10 cellular contexts compared by ENCODE assay signal in genomic region chr1:37998913-37999433, GRCh38. TPM values are rescaled to one million over a fixed set of nuclear protein-coding genes. Genes with fewer than 3 reads are reported as not detected.
A peak's percentile ranks its signal among the peaks of the same experiment; 100 is the strongest.
DNase-seq lines count a peak whose midpoint lies in the region; ATAC-seq and TF ChIP-seq lines count a peak whose summit lies in the region.
"Had no signal": no experiment of that assay in that cellular context is flagged by ENCODE, and none has a peak within 500 bp of the region (broad histone marks: within the 10 kb centered on the region; RNA-seq: fewer than 3 reads in every experiment).

No MANE protein-coding gene starts in this region.

- H3K27me3 Mint-ChIP-seq in CD4-positive, alpha-beta T cell = peaks cover 4% of the 10 kb centered on the region

- peak overlapping the region; percentile 35 for H3K4ac ChIP-seq in trophoblast cell (ENCODE audit: low read depth, low read length)

- H3K36me3 Mint-ChIP-seq in CD4-positive, alpha-beta T cell (ENCODE audit: low read depth) = no peaks in the 10 kb centered on the region

- H4K12ac ChIP-seq in trophoblast cell (ENCODE audit: low read depth, low read length) = peak overlapping the region; percentile 57

- peak overlapping the region; percentile 17 for H3K9ac ChIP-seq in trophoblast cell (ENCODE audit: low read length)

- peak overlapping the region; percentile 38 for H2AFZ ChIP-seq in trophoblast cell (ENCODE audit: insufficient read depth, low read length, poor library complexity)

- ATAC-seq in CD4-positive, alpha-beta T cell (ENCODE audit: poor library complexity) = no peak
- no peak for ATAC-seq in GM21390 (IDR thresholded peaks at IDR 0.05; ENCODE audit: unreplicated experiment)

- CTCF ChIA-PET in CD4-positive, alpha-beta T cell (lab: Charles Lee) = no interaction called here

- H3K4me1 Mint-ChIP-seq in CD4-positive, alpha-beta T cell (ENCODE audit: low read depth) = peaks cover 26% of the 10 kb centered on the region

- H3K4me1 ChIP-seq in Peyer's patch (peaks cover 0 to 74% (median 0%) of the 10 kb centered on the region in 4 donors), esophagus muscularis mucosa (peaks cover 89 to 96% (median 94%) of the 10 kb centered on the region in 4 donors), trophoblast cell (ENCODE audit: control insufficient read depth in 1 of 2, insufficient read depth in 2 of 2, low read length in 2 of 2) (peaks cover 41 to 46% of the 10 kb centered on the region in 2 experiments)

- H3K79me1 ChIP-seq in trophoblast cell (ENCODE audit: low read length) = peaks cover 36% of the 10 kb centered on the region

- peak overlapping the region; percentile 83 for H2BK12ac ChIP-seq in trophoblast cell (ENCODE audit: low read length)

- H4K91ac ChIP-seq in trophoblast cell (ENCODE audit: low read depth, low read length) = peak overlapping the region; percentile 86

- peaks cover 30% of the 10 kb centered on the region for H3K79me2 ChIP-seq in trophoblast cell (ENCODE audit: control insufficient read depth, insufficient read depth, low read length, poor library complexity)

- peak overlapping the region; percentile 63 for H4K8ac ChIP-seq in trophoblast cell (ENCODE audit: low read depth, low read length)

- no peaks in the 10 kb centered on the region for H3K9me3 Mint-ChIP-seq in CD4-positive, alpha-beta T cell

- H2BK5ac ChIP-seq in trophoblast cell (ENCODE audit: low read depth, low read length, poor library complexity) = peak overlapping the region; percentile 79

- no peaks in the 10 kb centered on the region for H3K27me3 ChIP-seq in CD4-positive, alpha-beta T cell (ENCODE audit: control insufficient read depth, insufficient read depth, low read length)
- H3K27me3 ChIP-seq in Peyer's patch (no peaks in the 10 kb centered on the region), esophagus muscularis mucosa (no peaks in the 10 kb centered on the region), trophoblast cell (ENCODE audit: insufficient read depth, low read length) (no peaks in the 10 kb centered on the region)

- no peak for DNase-seq in CD4-positive, alpha-beta T cell
- DNase-seq in Peyer's patch (no peak), esophagus muscularis mucosa (ENCODE audit: extremely low spot score) (no peak), trophoblast cell (no peak), MV-4-11 (lab: John Stamatoyannopoulos, UW) (no peak), NCI-H1105 treated with DMSO at 0.1 percent for 48 hours (lab: John Stamatoyannopoulos, UW) (no peak), dermis blood vessel endothelial cell (no peak)

- whole genome bisulfite sequencing in esophagus muscularis mucosa = 65% methylated on average over 10 of the region's 16 CpGs
- WGBS in trophoblast cell (ENCODE audit: extremely low coverage, insufficient coverage, insufficient read length) = no CpG with 5 or more reads among the region's 16 CpGs

- H3K27ac Mint-ChIP-seq in CD4-positive, alpha-beta T cell = peak overlapping the region; percentile 22

- H3K4me3 Mint-ChIP-seq in CD4-positive, alpha-beta T cell = no peak overlapping the region

- TF ChIP-seq CTCF in CD4-positive, alpha-beta T cell (IDR thresholded peaks at IDR 0.05) = no peak
- TF ChIP-seq CTCF in Peyer's patch (IDR thresholded peaks at IDR 0.05) (no peak), esophagus muscularis mucosa (IDR thresholded peaks at IDR 0.05) (no peak)

- H3K9me3 ChIP-seq in CD4-positive, alpha-beta T cell (ENCODE audit: control insufficient read depth, low read length) = no peaks in the 10 kb centered on the region
- H3K9me3 ChIP-seq in Peyer's patch (no peaks in the 10 kb centered on the region), esophagus muscularis mucosa (no peaks in the 10 kb centered on the region), trophoblast cell (ENCODE audit: insufficient read depth, low read depth, low read length) (no peaks in the 10 kb centered on the region)

- TF ChIP-seq POLR2A in Peyer's patch (IDR thresholded peaks at IDR 0.05) = no peak
- no peak for TF ChIP-seq POLR2A in esophagus muscularis mucosa (IDR thresholded peaks at IDR 0.05; ENCODE audit: low read depth)

- H3K4me2 ChIP-seq in trophoblast cell (ENCODE audit: low read length) = peak overlapping the region; percentile 12

- peak overlapping the region; percentile 75 for H2AK5ac ChIP-seq in trophoblast cell (ENCODE audit: low read length)

- H3K23ac ChIP-seq in trophoblast cell (ENCODE audit: low read length) = no peak overlapping the region

- intact Hi-C loops in CD4-positive, alpha-beta T cell (cut with DNase I, micrococcal nuclease) = no loop called here
- intact Hi-C loops in esophagus muscularis mucosa (cut with DNase I) = no loop called here

- peak overlapping the region; percentile 61 for H2BK120ac ChIP-seq in trophoblast cell (ENCODE audit: insufficient read depth, low read length, poor library complexity)

- no peak overlapping the region for H3K27ac ChIP-seq in CD4-positive, alpha-beta T cell (ENCODE audit: low read depth, low read length)
- H3K27ac ChIP-seq in Peyer's patch = peak overlapping the region; percentile 70 to 85 (median 78)
- peak overlapping the region; percentile 93 to 97 (median 95) for H3K27ac ChIP-seq in esophagus muscularis mucosa (replicated peaks in 1 of 4)
- peak overlapping the region; percentile 95 for H3K27ac ChIP-seq in trophoblast cell (ENCODE audit: low read depth, low read length)

- H3K36me3 ChIP-seq in Peyer's patch (no peaks in the 10 kb centered on the region), esophagus muscularis mucosa (peaks cover 0 to 24% (median 21%) of the 10 kb centered on the region in 4 donors), trophoblast cell (ENCODE audit: control insufficient read depth in 1 of 2, insufficient read depth in 2 of 2, low read length in 2 of 2) (peaks cover 34 to 35% of the 10 kb centered on the region in 2 experiments)

- no peak for TF ChIP-seq EP300 in esophagus muscularis mucosa (IDR thresholded peaks at IDR 0.05)

- POLR2A ChIA-PET in CD4-positive, alpha-beta T cell (lab: Charles Lee) = no interaction called here

- H3K18ac ChIP-seq in trophoblast cell (ENCODE audit: low read length) = peak overlapping the region; percentile 96

- H3K4me3 ChIP-seq in Peyer's patch (no peak overlapping the region), esophagus muscularis mucosa (peak overlapping the region in 1 of 4 donors; percentile 9), trophoblast cell (ENCODE audit: low read depth, low read length) (no peak overlapping the region)

- H3K14ac ChIP-seq in trophoblast cell (ENCODE audit: low read length) = peak overlapping the region; percentile 80

RNA-seq across cellular contexts. Expression of gene FHL3, which starts 6.3 kb away (rescaled TPM):
- total RNA-seq in CD4-positive, alpha-beta T cell = 1 to 10 TPM; 3.4 to 3.7 TPM
- total RNA-seq in Peyer's patch (10 to 100 TPM in 1 of 4 donors, 1 to 10 TPM in 3; 3.3 to 13.2 (median 4.9) TPM), esophagus muscularis mucosa (10 to 100 TPM; 38.3 to 76.9 (median 52.9) TPM), dermis blood vessel endothelial cell (12.4 and 20.2 TPM in 2 replicates)
- 56.9 and 57.3 TPM in 2 replicates for polyA plus RNA-seq in trophoblast cell (2013)

RNA-seq across cellular contexts. Expression of gene SF3A3, which starts 9.2 kb away (rescaled TPM):
- total RNA-seq in CD4-positive, alpha-beta T cell = 10 to 100 TPM; 40.5 to 42.5 TPM
- total RNA-seq in Peyer's patch (100 to 1,000 TPM in 1 of 4 donors, 10 to 100 TPM in 3; 29.9 to 144 (median 36.0) TPM), esophagus muscularis mucosa (10 to 100 TPM; 38.2 to 42.4 (median 40.6) TPM), dermis blood vessel endothelial cell (73.7 and 136 TPM in 2 replicates)
- 33.9 and 37.1 TPM in 2 replicates for polyA plus RNA-seq in trophoblast cell (2013)

RNA-seq across cellular contexts. Expression of gene UTP11, which starts 13.6 kb away (rescaled TPM):
- total RNA-seq in CD4-positive, alpha-beta T cell = 1 to 10 TPM; 8.7 to 9.4 TPM
- total RNA-seq in Peyer's patch (10 to 100 TPM in 3 of 4 donors, 1 to 10 TPM in 1; 8.9 to 23.1 (median 18.8) TPM), esophagus muscularis mucosa (10 to 100 TPM; 39.7 to 55.8 (median 42.4) TPM), dermis blood vessel endothelial cell (47.0 and 47.5 TPM in 2 replicates)
- 56.4 and 56.8 TPM in 2 replicates for polyA plus RNA-seq in trophoblast cell (2013)

RNA-seq across cellular contexts. Expression of gene POU3F1, which starts 47.6 kb away (rescaled TPM):
- total RNA-seq in CD4-positive, alpha-beta T cell = under 1 TPM; 0.22 to 0.27 TPM
- total RNA-seq in Peyer's patch (not detected), esophagus muscularis mucosa (1 to 10 TPM in 1 of 4 donors, under 1 TPM in 2, not detected in 1; 0.29 to 1.3 (median 0.33) TPM), dermis blood vessel endothelial cell (under 0.01 and 0.05 TPM in 2 replicates)
- polyA plus RNA-seq in trophoblast cell (2013) = 0.44 and 0.46 TPM in 2 replicates
- total RNA-seq: G401, M059J had no signal

RNA-seq across cellular contexts. Expression of gene INPP5B, which starts 52.1 kb away (rescaled TPM):
- 10 to 100 TPM; 11.7 to 12.7 TPM for total RNA-seq in CD4-positive, alpha-beta T cell
- total RNA-seq in Peyer's patch (10 to 100 TPM; 24.7 to 56.9 (median 35.3) TPM), esophagus muscularis mucosa (10 to 100 TPM; 31.1 to 38.9 (median 36.8) TPM), dermis blood vessel endothelial cell (21.3 and 21.5 TPM in 2 replicates)
- 9.0 TPM in 2 replicates for polyA plus RNA-seq in trophoblast cell (2013)
